ENCODE assay signal across 1 cellular context in the genomic region with DNA sequence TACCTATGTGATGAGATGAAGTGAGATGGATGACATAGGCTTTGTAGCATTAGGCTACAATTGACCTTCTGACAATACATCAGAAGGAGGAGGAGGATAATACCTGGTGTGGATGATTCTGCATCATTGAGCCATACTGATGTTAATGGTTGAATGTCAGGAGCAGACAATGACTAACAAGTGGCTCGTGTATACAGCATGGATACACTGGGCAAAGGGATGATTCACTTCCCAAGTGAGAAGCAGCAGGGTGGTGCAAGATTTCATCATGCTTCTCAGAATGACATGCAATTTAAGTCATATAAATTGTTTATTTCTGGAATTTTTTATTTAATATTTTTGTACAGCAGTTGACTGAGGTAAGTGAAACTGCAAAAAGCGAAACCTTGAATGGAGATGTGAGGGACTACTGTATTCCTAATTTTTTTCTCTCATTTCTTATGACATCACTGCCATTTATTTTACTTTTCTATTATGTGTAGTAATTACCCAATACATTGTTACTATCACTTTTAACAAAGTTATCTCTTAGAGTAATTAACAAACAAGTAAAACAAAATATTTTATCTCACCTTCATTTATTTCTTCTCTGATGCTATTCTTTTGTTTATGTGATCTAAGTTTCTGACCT.
A peak's percentile ranks its signal among the peaks of the same experiment; 100 is the strongest.
TF ChIP-seq lines count a peak whose summit lies in the region.

No MANE protein-coding gene starts in this region.

TF ChIP-seq in HepG2, 621 proteins besides CTCF, POLR2A, EP300 and RAD21:
- TF ChIP-seq NFYC (CRISPR knock-in tag; IDR thresholded peaks at IDR 0.05) (no peak), ZNF33A (CRISPR knock-in tag; IDR thresholded peaks at IDR 0.05; ENCODE audit: borderline replicate concordance) (no peak), ZNF232 (CRISPR knock-in tag; IDR thresholded peaks at IDR 0.05; ENCODE audit: borderline replicate concordance) (no peak), ELF3 (CRISPR knock-in tag; IDR thresholded peaks at IDR 0.05) (no peak), MYNN (CRISPR knock-in tag; IDR thresholded peaks at IDR 0.05; ENCODE audit: low read depth) (no peak), GATAD2A (CRISPR knock-in tag; IDR thresholded peaks at IDR 0.05) (no peak), ZNF33B (CRISPR knock-in tag; IDR thresholded peaks at IDR 0.05) (no peak), FOSL2 (CRISPR knock-in tag; IDR thresholded peaks at IDR 0.05) (peak; percentile 88), HDAC6 (IDR thresholded peaks at IDR 0.05; ENCODE audit: low read depth, low read length) (no peak), ONECUT2 (CRISPR knock-in tag; IDR thresholded peaks at IDR 0.05) (no peak), NR2F1 (CRISPR knock-in tag; IDR thresholded peaks at IDR 0.05) (no peak), NR3C1 (CRISPR knock-in tag; IDR thresholded peaks at IDR 0.05) (no peak), ADNP (CRISPR knock-in tag; IDR thresholded peaks at IDR 0.05) (no peak), RELA (CRISPR knock-in tag; IDR thresholded peaks at IDR 0.05) (no peak), PITX1 (CRISPR knock-in tag; IDR thresholded peaks at IDR 0.05) (no peak), ATF7 (IDR thresholded peaks at IDR 0.05) (peak; percentile 17; the same call in 1 of the 2 replicates), ATF7 (CRISPR knock-in tag; IDR thresholded peaks at IDR 0.05) (no peak), AGO1 (IDR thresholded peaks at IDR 0.05; ENCODE audit: low read depth, low read length, poor library complexity, severe bottlenecking) (no peak), ZNF143 (CRISPR knock-in tag; IDR thresholded peaks at IDR 0.05) (no peak), CEBPG (CRISPR knock-in tag; IDR thresholded peaks at IDR 0.05) (peak; percentile 22; the same call in 1 of the 2 replicates), CEBPB (IDR thresholded peaks at IDR 0.05; ENCODE audit: borderline replicate concordance, low read depth, low read length) (0 out of 2 replicates have a peak, but pooled peaks have one; percentile 23)
- TF ChIP-seq, protein P1, sequence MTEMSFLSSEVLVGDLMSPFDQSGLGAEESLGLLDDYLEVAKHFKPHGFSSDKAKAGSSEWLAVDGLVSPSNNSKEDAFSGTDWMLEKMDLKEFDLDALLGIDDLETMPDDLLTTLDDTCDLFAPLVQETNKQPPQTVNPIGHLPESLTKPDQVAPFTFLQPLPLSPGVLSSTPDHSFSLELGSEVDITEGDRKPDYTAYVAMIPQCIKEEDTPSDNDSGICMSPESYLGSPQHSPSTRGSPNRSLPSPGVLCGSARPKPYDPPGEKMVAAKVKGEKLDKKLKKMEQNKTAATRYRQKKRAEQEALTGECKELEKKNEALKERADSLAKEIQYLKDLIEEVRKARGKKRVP (CRISPR knock-in tag; IDR thresholded peaks at IDR 0.05), result peak in 1 of 2 experiments; percentile 97; a peak in 2 of 4 replicates
- TF ChIP-seq, protein P2, sequence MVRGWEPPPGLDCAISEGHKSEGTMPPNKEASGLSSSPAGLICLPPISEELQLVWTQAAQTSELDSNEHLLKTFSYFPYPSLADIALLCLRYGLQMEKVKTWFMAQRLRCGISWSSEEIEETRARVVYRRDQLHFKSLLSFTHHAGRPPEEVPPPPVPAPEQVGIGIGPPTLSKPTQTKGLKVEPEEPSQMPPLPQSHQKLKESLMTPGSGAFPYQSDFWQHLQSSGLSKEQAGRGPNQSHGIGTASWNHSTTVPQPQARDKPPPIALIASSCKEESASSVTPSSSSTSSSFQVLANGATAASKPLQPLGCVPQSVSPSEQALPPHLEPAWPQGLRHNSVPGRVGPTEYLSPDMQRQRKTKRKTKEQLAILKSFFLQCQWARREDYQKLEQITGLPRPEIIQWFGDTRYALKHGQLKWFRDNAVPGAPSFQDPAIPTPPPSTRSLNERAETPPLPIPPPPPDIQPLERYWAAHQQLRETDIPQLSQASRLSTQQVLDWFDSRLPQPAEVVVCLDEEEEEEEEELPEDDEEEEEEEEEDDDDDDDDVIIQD (CRISPR knock-in tag; IDR thresholded peaks at IDR 0.05; ENCODE audit: low read depth), result no peak
